In the genomic region with DNA sequence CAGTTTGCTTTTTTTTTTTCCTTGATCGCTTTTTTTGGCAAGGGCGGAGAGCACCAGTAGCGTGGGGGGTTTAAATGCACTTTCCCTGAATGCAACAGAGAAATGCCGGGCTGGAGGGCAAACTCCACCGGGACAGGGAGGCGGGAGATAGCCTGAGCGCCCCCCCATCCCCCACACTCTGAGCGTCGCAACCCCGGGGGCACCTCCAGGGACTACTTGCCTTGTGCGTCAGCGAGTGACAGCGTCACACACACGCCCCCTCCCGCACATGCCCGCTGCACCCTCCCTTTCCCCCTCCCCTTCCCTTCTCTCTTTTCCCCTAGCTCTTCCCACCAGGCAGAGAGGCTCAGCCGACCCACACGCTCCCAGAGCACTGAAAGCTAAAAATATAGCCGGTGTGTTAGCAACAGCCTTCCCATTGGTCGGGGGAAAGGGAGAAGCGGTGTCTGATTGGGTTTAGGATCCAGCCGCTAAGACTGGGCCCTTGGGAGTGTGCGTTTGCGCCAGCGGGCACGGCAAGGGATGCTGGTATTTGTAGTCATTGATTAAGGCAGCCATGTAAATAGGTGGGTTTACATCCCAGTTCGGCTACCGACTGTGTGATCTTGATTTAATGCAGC, we compare ENCODE assay signal across 8 cellular contexts. TPM values are rescaled to one million over a fixed set of nuclear protein-coding genes. Genes with fewer than 3 reads are reported as not detected.
DNase-seq lines count a peak whose midpoint lies in the region; ATAC-seq and TF ChIP-seq lines count a peak whose summit lies in the region.

No MANE protein-coding gene starts in this region.

- DNase-seq in CD14-positive monocyte (ENCODE audit: low spot score) (peak; percentile 95), HS-5 (ENCODE audit: low read depth) (peak; percentile 97), NK-92 (lab: John Stamatoyannopoulos, UW; ENCODE audit: unreplicated experiment) (peak; percentile 38), lung (ENCODE audit: low spot score) (peak; percentile 97)
- DNase-seq in activated CD8-positive, alpha-beta memory T cell treated with anti-CD3 and anti-CD28 coated beads for 24 hours, result peak; percentile 90
- peak; percentile 84 for DNase-seq in effector CD8-positive, alpha-beta T cell (lab: John Stamatoyannopoulos, UW)
- DNase-seq in stimulated activated CD4-positive, alpha-beta T cell treated with anti-CD3 and anti-CD28 coated beads, TNF-alpha, amount 100 ng/mL, for 24 hours (ENCODE audit: low read depth in 3 of 3), result peak; percentile 84 to 90 (median 84)

- peaks cover 0 to 2% (median 1%) of the 10 kb centered on the region in 3 donors for H3K27me3 Mint-ChIP-seq in CD14-positive monocyte (ENCODE audit: low read depth in 3 of 3)

- H3K4me1 ChIP-seq in lung (ENCODE audit: control insufficient read depth in 2 of 2, insufficient read depth in 2 of 2, low read length in 2 of 2), result no peaks in the 10 kb centered on the region

- H3K36me3 ChIP-seq in lung (ENCODE audit: control insufficient read depth in 2 of 2, insufficient read depth in 2 of 2, low read length in 2 of 2), result no peaks in the 10 kb centered on the region

- H3K4me3 Mint-ChIP-seq in CD14-positive monocyte, result peak overlapping the region; percentile 97 to 98

- H3K9me3 Mint-ChIP-seq in CD14-positive monocyte, result no peaks in the 10 kb centered on the region

- intact Hi-C loops in CD14-positive monocyte (cut with micrococcal nuclease), result loop anchor here (1.0 to 10.0 kb wide), 4 partner anchors 21 to 177 kb away; a partner anchor contains a TSS

- H3K9me3 ChIP-seq in lung (ENCODE audit: control insufficient read depth in 2 of 2, insufficient read depth in 1 of 2, low read length in 1 of 2), result no peaks in the 10 kb centered on the region

- H3K4me1 Mint-ChIP-seq in CD14-positive monocyte, result peaks cover 26% of the 10 kb centered on the region

- ATAC-seq in GM19463 (IDR thresholded peaks at IDR 0.05; ENCODE audit: unreplicated experiment) (peak; percentile 58), lung (ENCODE audit: insufficient read depth, low FRiP score) (peak; percentile 76)

- TF ChIP-seq CTCF in CD14-positive monocyte (IDR thresholded peaks at IDR 0.05) (no peak), lung (IDR thresholded peaks at IDR 0.05; ENCODE audit: control extremely low read depth, extremely low read depth) (no peak)

- H3K27ac Mint-ChIP-seq in CD14-positive monocyte, result peak overlapping the region; percentile 96 to 99 (median 98)

- H3K27me3 ChIP-seq in lung (ENCODE audit: control insufficient read depth, insufficient read depth), result no peaks in the 10 kb centered on the region

- WGBS in lung, 2 donors, result 0 to 1% methylated on average over 25 to 28 of the region's 28 CpGs

- H3K4me3 ChIP-seq in lung, result peak overlapping the region; percentile 62

- H3K36me3 Mint-ChIP-seq in CD14-positive monocyte, result peaks cover 0 to 6% of the 10 kb centered on the region in 2 donors

- H3K27ac ChIP-seq in lung (ENCODE audit: low read depth in 1 of 2, low read length in 1 of 2), result peak overlapping the region; percentile 98 to 100

RNA-seq across cellular contexts. Expression of a gene that starts 1.7 kb away (rescaled TPM):
- polyA plus RNA-seq in CD14-positive monocyte (10 to 100 TPM in 1 of 2 donors, 1 to 10 TPM in 1; 7.0 to 11.5 TPM), lung (10 to 100 TPM; 15.4 to 20.1 TPM)
- total RNA-seq in lung, result 10 to 100 TPM; 26.8 to 46.7 TPM

RNA-seq across cellular contexts. Expression of a gene that starts 20.2 kb away (rescaled TPM):
- 10 to 100 TPM; 22.0 to 26.3 TPM for polyA plus RNA-seq in CD14-positive monocyte
- total RNA-seq in lung, result 10 to 100 TPM; 28.9 to 33.9 TPM
- 10 to 100 TPM; 46.2 to 89.6 TPM for polyA plus RNA-seq in lung

RNA-seq across cellular contexts. Expression of a gene that starts 20.6 kb away (rescaled TPM):
- polyA plus RNA-seq in CD14-positive monocyte, result 10 to 100 TPM; 64.2 to 75.8 TPM
- total RNA-seq in lung, result 100 to 1,000 TPM in 1 of 2 donors, 10 to 100 TPM in 1; 57.8 to 101 TPM
- 10 to 100 TPM; 34.1 to 67.1 TPM for polyA plus RNA-seq in lung

Comparison
In these comparisons a context has a peak if more than half of its experiments do, and no peak if none do; other contexts are left out.
1. Peak in every context shown above with its lines: DNase-seq, ATAC-seq, H3K4me3 ChIP-seq and H3K27ac ChIP-seq.
2. DNase-seq: peak in every context shown above with its lines; median percentile 97 in HS-5; 97 in lung; 95 in CD14-positive monocyte; 90 in activated CD8-positive, alpha-beta memory T cell treated with anti-CD3 and anti-CD28 coated beads for 24 hours; 84 in effector CD8-positive, alpha-beta T cell; 84 in stimulated activated CD4-positive, alpha-beta T cell treated with anti-CD3 and anti-CD28 coated beads, TNF-alpha, amount 100 ng/mL, for 24 hours; 38 in NK-92.